Comparison of ENCODE assay signal across 18 cellular contexts in the genomic region with DNA sequence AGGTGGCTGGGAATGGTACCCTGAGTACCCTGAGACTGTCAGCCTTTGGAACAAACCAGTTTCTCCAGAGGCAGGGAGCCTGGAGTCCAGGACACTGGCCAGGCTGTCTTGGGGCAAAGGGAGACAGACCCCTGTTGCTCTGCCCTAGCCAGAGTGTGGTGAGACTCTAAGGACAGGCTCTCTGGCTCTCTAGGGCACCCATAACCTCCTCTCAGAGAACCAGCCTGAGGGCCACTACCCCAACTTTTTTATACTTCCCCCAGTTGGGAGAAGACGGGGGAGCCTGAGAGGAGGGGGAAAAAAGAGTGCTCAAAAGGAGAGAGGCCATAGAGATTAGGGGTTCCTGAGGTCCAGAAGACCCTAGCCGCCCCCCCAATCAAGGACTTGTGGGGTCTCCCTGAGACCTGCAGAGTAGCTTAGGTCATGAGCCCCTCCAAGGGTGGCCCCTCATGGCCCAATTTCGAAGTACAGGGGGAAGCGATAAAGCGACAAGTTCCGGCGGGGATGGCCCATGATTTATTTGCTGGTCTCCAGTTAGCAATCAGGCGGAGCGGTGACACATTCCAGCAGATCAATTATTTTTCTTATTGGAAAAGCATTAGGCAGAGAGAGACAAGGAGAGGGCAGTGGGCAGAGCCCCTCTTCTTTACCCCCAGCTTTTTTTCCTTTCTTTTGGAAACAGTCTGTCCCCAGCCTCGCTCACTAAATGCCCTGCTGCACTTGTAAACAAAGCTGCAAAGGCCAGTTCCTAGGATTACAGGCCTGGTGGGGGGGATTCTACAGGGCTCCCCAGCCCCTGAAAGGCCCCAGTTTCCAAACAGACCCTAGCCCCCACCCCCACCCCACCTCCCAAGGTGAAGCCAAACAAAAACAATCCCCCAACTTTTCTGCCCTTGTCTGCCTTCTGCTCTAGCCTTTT. TPM values are rescaled to one million over a fixed set of nuclear protein-coding genes. Genes with fewer than 3 reads are reported as not detected.
DNase-seq lines count a peak whose midpoint lies in the region; ATAC-seq lines count a peak whose summit lies in the region.
"Had no signal": no experiment of that assay in that cellular context is flagged by ENCODE, and none has a peak within 500 bp of the region (broad histone marks: within the 10 kb centered on the region; RNA-seq: fewer than 3 reads in every experiment).

No MANE protein-coding gene starts in this region.

- DNase-seq in Right ventricle myocardium inferior (ENCODE audit: missing footprints) (peak; percentile 17), left ventricle myocardium superior (no peak), adipocyte (ENCODE audit: low read depth) (no peak), myocyte (ENCODE audit: low read depth) (peak; percentile 38), SIG-M5 treated with dmso at 0.1 percent for 504 hours (lab: John Stamatoyannopoulos, UW; ENCODE audit: unreplicated experiment) (no peak), NCI-H2029 (lab: John Stamatoyannopoulos, UW) (no peak)
- DNase-seq: activated CD4-positive, alpha-beta T cell treated with anti-CD3 and anti-CD28 coated beads, Interleukin-2, amount 50 U/mL, for 4 hours; activated effector memory CD4-positive, alpha-beta T cell treated with anti-CD3 and anti-CD28 coated beads, Interleukin-2, amount 50 U/mL, for 16 hours; caudate nucleus; GOT3; hypothalamus had no signal

- H3K27me3 ChIP-seq in adipocyte (replicated peaks; ENCODE audit: control insufficient read depth, insufficient read depth, low read length) = no peaks in the 10 kb centered on the region

- ATAC-seq in Right ventricle myocardium inferior (no peak), left ventricle myocardium superior (no peak), GM18520 (IDR thresholded peaks at IDR 0.05; ENCODE audit: unreplicated experiment) (no peak), GM18861 (IDR thresholded peaks at IDR 0.05; ENCODE audit: unreplicated experiment) (no peak)

- H3K36me3 ChIP-seq in adipocyte (ENCODE audit: control insufficient read depth, insufficient read depth, low read length, severe bottlenecking) = no peaks in the 10 kb centered on the region
- H3K36me3 ChIP-seq: BLaER1 treated with 17β-estradiol and CSF1 and Interleukin-3, amounts not matched to agents 10 nM and 100 nM had no signal

- intact Hi-C loops in Right ventricle myocardium inferior (cut with DNase I) = no loop called here
- intact Hi-C loops in left ventricle myocardium superior (cut with micrococcal nuclease) = no loop called here

- no peaks in the 10 kb centered on the region for H3K9me3 ChIP-seq in adipocyte (ENCODE audit: control insufficient read depth, low read length)

- peak overlapping the region; percentile 96 for H3K4me3 ChIP-seq in adipocyte (ENCODE audit: low read length)

- H3K9ac ChIP-seq in adipocyte (ENCODE audit: low read length) = peak overlapping the region; percentile 99
- H3K9ac ChIP-seq: BLaER1 treated with 17β-estradiol and CSF1 and Interleukin-3, amounts not matched to agents 10 nM and 100 nM; parathyroid adenoma had no signal

- H3K4me1 ChIP-seq in adipocyte (ENCODE audit: control insufficient read depth, insufficient read depth, low read length) = peaks cover 51% of the 10 kb centered on the region

RNA-seq across cellular contexts. Expression of gene HOXC8, which starts 1.5 kb away (rescaled TPM):
- total RNA-seq in Right ventricle myocardium inferior = not detected
- not detected for total RNA-seq in left ventricle myocardium superior
- total RNA-seq in myocyte = 9.9 and 11.4 TPM in 2 replicates
- polyA plus RNA-seq in myocyte (2012) = 23.7 TPM
- total RNA-seq: lung microvascular endothelial cell; T-helper 2 cell treated with Interferon-gamma antibody and Interleukin-4, amounts not matched to agents 100 ng/mL and 5 ng/mL, for 36 hours had no signal

RNA-seq across cellular contexts. Expression of gene HOXC9, which starts 10.4 kb away (rescaled TPM):
- total RNA-seq in Right ventricle myocardium inferior (not detected), left ventricle myocardium superior (not detected), myocyte (9.6 and 11.7 TPM in 2 replicates)
- 11.8 TPM for polyA plus RNA-seq in myocyte (2012)
- total RNA-seq: lung microvascular endothelial cell; T-helper 2 cell treated with Interferon-gamma antibody and Interleukin-4, amounts not matched to agents 100 ng/mL and 5 ng/mL, for 36 hours had no signal

RNA-seq across cellular contexts. Expression of gene HOXC6, which starts 17.9 kb away (rescaled TPM):
- total RNA-seq in Right ventricle myocardium inferior = 0.41 TPM
- total RNA-seq in left ventricle myocardium superior = 0.15 TPM
- total RNA-seq in myocyte = 1.6 and 2.3 TPM in 2 replicates
- 21.8 TPM for polyA plus RNA-seq in myocyte (2012)
- total RNA-seq: lung microvascular endothelial cell; T-helper 2 cell treated with Interferon-gamma antibody and Interleukin-4, amounts not matched to agents 100 ng/mL and 5 ng/mL, for 36 hours had no signal

RNA-seq across cellular contexts. Expression of gene HOXC5, which starts 22.5 kb away (rescaled TPM):
- not detected for total RNA-seq in Right ventricle myocardium inferior
- not detected for total RNA-seq in left ventricle myocardium superior
- total RNA-seq in myocyte = 1.2 and 1.4 TPM in 2 replicates
- polyA plus RNA-seq in myocyte (2012) = 0.71 TPM
- total RNA-seq: G401; lung microvascular endothelial cell; T-helper 2 cell treated with Interferon-gamma antibody and Interleukin-4, amounts not matched to agents 100 ng/mL and 5 ng/mL, for 36 hours had no signal

RNA-seq across cellular contexts. Expression of gene HOXC10, which starts 25.4 kb away (rescaled TPM):
- total RNA-seq in Right ventricle myocardium inferior = not detected
- not detected for total RNA-seq in left ventricle myocardium superior
- 3.7 and 4.0 TPM in 2 replicates for total RNA-seq in myocyte
- 16.6 TPM for polyA plus RNA-seq in myocyte (2012)
- total RNA-seq: lung microvascular endothelial cell; T-helper 2 cell treated with Interferon-gamma antibody and Interleukin-4, amounts not matched to agents 100 ng/mL and 5 ng/mL, for 36 hours had no signal

Comparison
In these comparisons a context has a peak if more than half of its experiments do, and no peak if none do; other contexts are left out.
1. DNase-seq: peak in Right ventricle myocardium inferior (single experiment) and myocyte (single experiment); none in left ventricle myocardium superior (single experiment), adipocyte (single experiment), SIG-M5 treated with dmso at 0.1 percent for 504 hours (single experiment) and NCI-H2029 (single experiment).
2. RNA of gene HOXC8, which starts 1.5 kb away (total RNA-seq): 9.9 to 11.4 TPM in myocyte; not detected in Right ventricle myocardium inferior (single experiment) and not detected in left ventricle myocardium superior (single experiment); every median in the first group is over 10 times any median in the second.
3. RNA of gene HOXC9, which starts 10.4 kb away (total RNA-seq): 9.6 to 11.7 TPM in myocyte; not detected in left ventricle myocardium superior (single experiment) and not detected in Right ventricle myocardium inferior (single experiment); every median in the first group is over 10 times any median in the second.